In genomic region chr21:41695513-41695912, GRCh38 we compare ENCODE assay signal across 15 cellular contexts.
DNase-seq lines count a peak whose midpoint lies in the region; ATAC-seq and TF ChIP-seq lines count a peak whose summit lies in the region.
"Had no signal": no experiment of that assay in that cellular context is flagged by ENCODE, and none has a peak within 500 bp of the region (broad histone marks: within the 10 kb centered on the region; RNA-seq: fewer than 3 reads in every experiment).

No MANE protein-coding gene starts in this region.

- intact Hi-C loops in posterior vena cava (cut with DNase I): no loop called here
- intact Hi-C loops in Caco-2 (cut with micrococcal nuclease; ENCODE audit: unreplicated experiment): no loop called here

- H3K9me3 ChIP-seq in DOHH2 (ENCODE audit: control insufficient read depth, insufficient read depth, low read length) (no peaks in the 10 kb centered on the region), Caco-2 (no peaks in the 10 kb centered on the region)
- H3K9me3 ChIP-seq: A549 had no signal

- H3K36me3 ChIP-seq in DOHH2 (ENCODE audit: control insufficient read depth, low read length) (no peaks in the 10 kb centered on the region), Caco-2 (ENCODE audit: control insufficient read depth, insufficient read depth, low read length) (no peaks in the 10 kb centered on the region)

- no peaks in the 10 kb centered on the region for H3F3A ChIP-seq in DOHH2 (ENCODE audit: control insufficient read depth, insufficient read depth)

- H3K9me2 ChIP-seq in DOHH2 (replicated peaks; ENCODE audit: control insufficient read depth, low read length): no peaks in the 10 kb centered on the region

- 0 out of 2 replicates have a peak overlapping the region, but pooled peaks have one; percentile 2 for H3K27ac ChIP-seq in DOHH2 (ENCODE audit: low read depth, low read length)
- H3K27ac ChIP-seq: A549, HL-60 had no signal

- H3K4me3 ChIP-seq in DOHH2 (ENCODE audit: low read length) (no peak overlapping the region), Caco-2 (ENCODE audit: low read depth, low read length) (no peak overlapping the region)
- H3K4me3 ChIP-seq: A549, K562 had no signal

- no peaks in the 10 kb centered on the region for H3K79me2 ChIP-seq in DOHH2 (ENCODE audit: control insufficient read depth, low read length)

- H3K4me2 ChIP-seq in DOHH2 (ENCODE audit: low read length): peak overlapping the region; percentile 22; the same call in 1 of the 2 replicates
- H3K4me2 ChIP-seq: A549 had no signal

- BruUV-seq in Caco-2 (replicated peaks; lab: Mats Ljungman, UMichigan): no TSS peak

- H3K4me1 ChIP-seq in DOHH2 (ENCODE audit: control insufficient read depth, low read length) (peaks cover 32% of the 10 kb centered on the region), Caco-2 (no peaks in the 10 kb centered on the region; the same call in 1 of the 2 replicates)
- H3K4me1 ChIP-seq: A549 had no signal

- CTCF ChIA-PET in Caco-2 (lab: Charles Lee): no interaction called here

- H3K36me3 Mint-ChIP-seq in Caco-2 (ENCODE audit: insufficient read depth, unreplicated experiment): no peaks in the 10 kb centered on the region
- no peaks in the 10 kb centered on the region for H3K36me3 Mint-ChIP-seq in mesothelial cell of epicardium

- H3K9me3 Mint-ChIP-seq in Caco-2 (ENCODE audit: unreplicated experiment) (peaks cover 15% of the 10 kb centered on the region), mesothelial cell of epicardium (no peaks in the 10 kb centered on the region)

- POLR2A ChIA-PET in Caco-2 (lab: Charles Lee): no interaction called here

- H4K20me1 ChIP-seq in DOHH2 (ENCODE audit: control insufficient read depth, insufficient read depth, low read depth, low read length): no peaks in the 10 kb centered on the region

- ATAC-seq in HG02588 (IDR thresholded peaks at IDR 0.05; ENCODE audit: unreplicated experiment): no peak
- ATAC-seq: A549, K562 had no signal

- H3K27me3 Mint-ChIP-seq in Caco-2 (ENCODE audit: insufficient read depth, unreplicated experiment) (no peaks in the 10 kb centered on the region), mesothelial cell of epicardium (ENCODE audit: low read depth) (no peaks in the 10 kb centered on the region)

- peaks cover 3% of the 10 kb centered on the region; the same call in 1 of the 2 replicates for H3K27me3 ChIP-seq in DOHH2 (ENCODE audit: control insufficient read depth, low read length)
- H3K27me3 ChIP-seq in Caco-2 (replicated peaks; ENCODE audit: control insufficient read depth, insufficient read depth, low read length): no peaks in the 10 kb centered on the region

- no peak for TF ChIP-seq CTCF in DOHH2 (IDR thresholded peaks at IDR 0.05; ENCODE audit: low read depth, low read length, poor library complexity, severe bottlenecking)
- TF ChIP-seq CTCF in Caco-2 (IDR thresholded peaks at IDR 0.05; ENCODE audit: insufficient read depth in 1 of 2, low read depth in 1 of 2, low read length in 1 of 2, severe bottlenecking in 1 of 2, unreplicated experiment in 1 of 2): no peak
- TF ChIP-seq CTCF in mesothelial cell of epicardium (IDR thresholded peaks at IDR 0.05; ENCODE audit: unreplicated experiment): no peak

- H3K27ac Mint-ChIP-seq in Caco-2 (ENCODE audit: unreplicated experiment) (no peak overlapping the region), mesothelial cell of epicardium (no peak overlapping the region)

- peak; percentile 31 for DNase-seq in NCI-H2107 treated with DMSO at 0.1 percent for 48 hours (lab: John Stamatoyannopoulos, UW; ENCODE audit: unreplicated experiment)
- no peak for DNase-seq in NCI-H2107 (lab: John Stamatoyannopoulos, UW)
- DNase-seq in NCI-H748 (lab: John Stamatoyannopoulos, UW; ENCODE audit: unreplicated experiment): peak; percentile 80
- DNase-seq in posterior vena cava (ENCODE audit: low spot score): peak; percentile 30
- DNase-seq in Caco-2: no peak
- no peak for DNase-seq in mesothelial cell of epicardium (ENCODE audit: low spot score in 2 of 2, unreplicated experiment in 2 of 2)
- DNase-seq: C1 segment of cervical spinal cord, NCI-H187, NCI-H226, NCI-H82 had no signal

- H3K4me1 Mint-ChIP-seq in Caco-2 (ENCODE audit: low read depth, unreplicated experiment) (peaks cover 6% of the 10 kb centered on the region), mesothelial cell of epicardium (peaks cover 10% of the 10 kb centered on the region)

- H3K4me3 Mint-ChIP-seq in Caco-2 (ENCODE audit: unreplicated experiment) (no peak overlapping the region), mesothelial cell of epicardium (no peak overlapping the region)

Comparison
In these comparisons a context has a peak if more than half of its experiments do, and no peak if none do; other contexts are left out.
1. DNase-seq: peak in NCI-H2107 treated with DMSO at 0.1 percent for 48 hours (single experiment), NCI-H748 (single experiment) and posterior vena cava (single experiment); none in NCI-H2107 (single experiment), Caco-2 (0 of 2) and mesothelial cell of epicardium (0 of 2).